1 cellular context compared by ENCODE assay signal in genomic region chr13:34179481-34179880, GRCh38.
TF ChIP-seq lines count a peak whose summit lies in the region.

No MANE protein-coding gene starts in this region.

TF ChIP-seq in IMR-90, 13 proteins besides CTCF, POLR2A, EP300 and RAD21:
- TF ChIP-seq RCOR1 (IDR thresholded peaks at IDR 0.05; ENCODE audit: insufficient replicate concordance, low read length), result no peak
- no peak for TF ChIP-seq NFE2L2 (IDR thresholded peaks at IDR 0.05; ENCODE audit: low read depth, low read length)
- TF ChIP-seq MXI1 (IDR thresholded peaks at IDR 0.05; ENCODE audit: borderline replicate concordance, low read depth, low read length), result no peak
- no peak for TF ChIP-seq CHD1 (IDR thresholded peaks at IDR 0.05; ENCODE audit: low read depth, low read length)
- no peak for TF ChIP-seq MAZ (IDR thresholded peaks at IDR 0.05; ENCODE audit: borderline replicate concordance, low read depth, low read length)
- no peak for TF ChIP-seq MAFK (IDR thresholded peaks at IDR 0.05; ENCODE audit: low read depth, low read length)
- no peak for TF ChIP-seq RFX5 (IDR thresholded peaks at IDR 0.05; ENCODE audit: low read depth, low read length)
- TF ChIP-seq USF2 (IDR thresholded peaks at IDR 0.05; ENCODE audit: low read depth, low read length), result no peak
- TF ChIP-seq CEBPB (IDR thresholded peaks at IDR 0.05; ENCODE audit: low read depth, low read length), result no peak
- TF ChIP-seq ELK1 (IDR thresholded peaks at IDR 0.05; ENCODE audit: borderline replicate concordance, low read depth, low read length), result no peak
- no peak for TF ChIP-seq SMC3 (IDR thresholded peaks at IDR 0.05; ENCODE audit: low read depth, low read length)
